ENCODE assay signal across 8 cellular contexts in the genomic region with DNA sequence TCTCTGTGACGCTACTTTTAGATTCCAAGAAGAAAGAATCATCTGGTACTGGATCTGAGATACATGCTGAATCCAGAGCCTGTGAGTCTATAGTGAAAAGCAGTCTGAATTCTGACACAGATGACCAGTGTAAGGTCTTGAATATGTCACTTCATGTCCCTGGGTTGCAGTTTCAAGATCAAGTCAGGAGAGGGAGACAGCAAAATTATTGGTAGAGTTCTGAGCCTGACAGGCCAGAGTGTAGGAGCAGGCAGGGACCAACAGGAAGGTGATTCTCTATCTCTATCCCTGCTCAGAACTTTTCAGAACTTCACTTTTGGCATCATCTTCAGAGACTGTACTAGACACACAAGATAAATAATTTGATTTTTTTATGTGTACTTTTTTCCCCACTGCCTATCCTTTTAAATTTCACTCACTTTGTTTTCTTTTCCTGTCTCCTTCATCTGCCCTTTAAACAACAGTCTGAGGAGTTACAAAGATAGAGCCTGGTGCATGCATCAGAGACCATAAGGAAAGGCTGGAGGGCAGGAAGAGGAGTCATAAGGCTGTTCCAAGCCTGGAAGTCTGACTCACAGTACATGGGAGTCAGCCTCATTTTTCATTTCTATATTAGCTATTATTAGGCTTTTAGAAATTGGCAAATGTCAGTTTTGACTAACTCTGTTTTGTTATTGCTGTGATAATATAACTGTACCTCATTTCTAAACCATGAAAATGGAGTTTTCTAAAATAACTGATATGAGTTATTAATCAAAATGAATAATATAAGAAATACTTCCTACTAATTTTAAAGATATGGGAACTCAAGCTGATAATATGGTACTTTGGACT.
DNase-seq lines count a peak whose midpoint lies in the region; ATAC-seq, FAIRE-seq and TF ChIP-seq lines count a peak whose summit lies in the region.

No MANE protein-coding gene starts in this region.

- H3K36me3 Mint-ChIP-seq in nephron progenitor cell (ENCODE audit: low read depth) = no peaks in the 10 kb centered on the region
- no peaks in the 10 kb centered on the region for H3K36me3 Mint-ChIP-seq in activated naive CD8-positive, alpha-beta T cell treated with anti-CD3 and anti-CD28 coated beads for 36 hours
- no peaks in the 10 kb centered on the region for H3K36me3 Mint-ChIP-seq in activated naive CD4-positive, alpha-beta T cell treated with anti-CD3 and anti-CD28 coated beads, Interleukin-2, amount 50 U/mL, for 72 hours

- peak; percentile 34 for TF ChIP-seq CTCF in bronchial epithelial cell (IDR thresholded peaks at IDR 0.05; ENCODE audit: insufficient read depth, low read length, severe bottlenecking)
- peak; percentile 51 for TF ChIP-seq CTCF in nephron progenitor cell (IDR thresholded peaks at IDR 0.05)
- TF ChIP-seq CTCF in gastroesophageal sphincter (IDR thresholded peaks at IDR 0.05) = no peak

- no peak for TF ChIP-seq EP300 in gastroesophageal sphincter (IDR thresholded peaks at IDR 0.05)

- H3K4me3 Mint-ChIP-seq in nephron progenitor cell = no peak overlapping the region
- no peak overlapping the region for H3K4me3 Mint-ChIP-seq in activated naive CD8-positive, alpha-beta T cell treated with anti-CD3 and anti-CD28 coated beads for 36 hours

- peaks cover 3% of the 10 kb centered on the region for H3K27me3 Mint-ChIP-seq in nephron progenitor cell (ENCODE audit: low read depth, poor library complexity)
- H3K27me3 Mint-ChIP-seq in activated naive CD8-positive, alpha-beta T cell treated with anti-CD3 and anti-CD28 coated beads for 36 hours = no peaks in the 10 kb centered on the region

- peaks cover 0 to 5% (median 0%) of the 10 kb centered on the region in 3 donors for H3K4me1 ChIP-seq in gastroesophageal sphincter

- 50 to 100% methylated on average over 1 of the region's 1 CpG for WGBS in gastroesophageal sphincter (ENCODE audit: low coverage in 1 of 2), 2 donors

- H3K4me1 Mint-ChIP-seq in nephron progenitor cell = no peaks in the 10 kb centered on the region
- no peaks in the 10 kb centered on the region for H3K4me1 Mint-ChIP-seq in activated naive CD8-positive, alpha-beta T cell treated with anti-CD3 and anti-CD28 coated beads for 36 hours

- no peak overlapping the region for H3K4me3 ChIP-seq in bronchial epithelial cell (ENCODE audit: low read depth, low read length)
- no peak overlapping the region for H3K4me3 ChIP-seq in gastroesophageal sphincter

- H3K9me3 Mint-ChIP-seq in nephron progenitor cell = no peaks in the 10 kb centered on the region
- no peaks in the 10 kb centered on the region for H3K9me3 Mint-ChIP-seq in activated naive CD8-positive, alpha-beta T cell treated with anti-CD3 and anti-CD28 coated beads for 36 hours
- H3K9me3 Mint-ChIP-seq in activated naive CD4-positive, alpha-beta T cell treated with anti-CD3 and anti-CD28 coated beads, Interleukin-2, amount 50 U/mL, for 72 hours = no peaks in the 10 kb centered on the region

- DNase-seq in COR-L47 (lab: John Stamatoyannopoulos, UW) (peak; percentile 4), NAMALWA (ENCODE audit: low spot score) (peak; percentile 79), bronchial epithelial cell (ENCODE audit: low read depth) (peak; percentile 77), nephron progenitor cell (peak; percentile 21)
- DNase-seq in activated naive CD8-positive, alpha-beta T cell treated with anti-CD3 and anti-CD28 coated beads for 36 hours = no peak
- DNase-seq in activated naive CD4-positive, alpha-beta T cell treated with anti-CD3 and anti-CD28 coated beads, Interleukin-2, amount 50 U/mL, for 72 hours (ENCODE audit: low spot score in 2 of 2) = no peak

- H3K36me3 ChIP-seq in bronchial epithelial cell (ENCODE audit: control insufficient read depth, insufficient read depth, low read length) = no peaks in the 10 kb centered on the region
- no peaks in the 10 kb centered on the region for H3K36me3 ChIP-seq in gastroesophageal sphincter

- H3K27me3 ChIP-seq in bronchial epithelial cell (ENCODE audit: control insufficient read depth, insufficient read depth, low read length) (no peaks in the 10 kb centered on the region), gastroesophageal sphincter (no peaks in the 10 kb centered on the region)

- H3K27ac Mint-ChIP-seq in nephron progenitor cell = no peak overlapping the region
- H3K27ac Mint-ChIP-seq in activated naive CD8-positive, alpha-beta T cell treated with anti-CD3 and anti-CD28 coated beads for 36 hours = no peak overlapping the region
- H3K27ac Mint-ChIP-seq in activated naive CD4-positive, alpha-beta T cell treated with anti-CD3 and anti-CD28 coated beads, Interleukin-2, amount 50 U/mL, for 72 hours = no peak overlapping the region

- ATAC-seq in GM19463 (IDR thresholded peaks at IDR 0.05; ENCODE audit: unreplicated experiment) = peak; percentile 71
- no peak for ATAC-seq in gastroesophageal sphincter
- ATAC-seq in activated naive CD4-positive, alpha-beta T cell treated with anti-CD3 and anti-CD28 coated beads, Interleukin-2, amount 50 U/mL, for 72 hours = no peak

- no peaks in the 10 kb centered on the region for H3K9me3 ChIP-seq in gastroesophageal sphincter

- TF ChIP-seq POLR2A in gastroesophageal sphincter (IDR thresholded peaks at IDR 0.05) = no peak

- FAIRE-seq in bronchial epithelial cell (lab: Jason Lieb, UNC) = no peak

- H3K27ac ChIP-seq in gastroesophageal sphincter = no peak overlapping the region

Comparison
In these comparisons a context has a peak if more than half of its experiments do, and no peak if none do; other contexts are left out.
1. DNase-seq: peak in COR-L47 (single experiment), NAMALWA (single experiment), bronchial epithelial cell (single experiment) and nephron progenitor cell (single experiment); none in activated naive CD8-positive, alpha-beta T cell treated with anti-CD3 and anti-CD28 coated beads for 36 hours (single experiment) and activated naive CD4-positive, alpha-beta T cell treated with anti-CD3 and anti-CD28 coated beads, Interleukin-2, amount 50 U/mL, for 72 hours (0 of 2).
2. CTCF ChIP-seq: peak in bronchial epithelial cell (single experiment) and nephron progenitor cell (single experiment); none in gastroesophageal sphincter (0 of 4).